Comparison of ENCODE assay signal across 2 cellular contexts in the genomic region with DNA sequence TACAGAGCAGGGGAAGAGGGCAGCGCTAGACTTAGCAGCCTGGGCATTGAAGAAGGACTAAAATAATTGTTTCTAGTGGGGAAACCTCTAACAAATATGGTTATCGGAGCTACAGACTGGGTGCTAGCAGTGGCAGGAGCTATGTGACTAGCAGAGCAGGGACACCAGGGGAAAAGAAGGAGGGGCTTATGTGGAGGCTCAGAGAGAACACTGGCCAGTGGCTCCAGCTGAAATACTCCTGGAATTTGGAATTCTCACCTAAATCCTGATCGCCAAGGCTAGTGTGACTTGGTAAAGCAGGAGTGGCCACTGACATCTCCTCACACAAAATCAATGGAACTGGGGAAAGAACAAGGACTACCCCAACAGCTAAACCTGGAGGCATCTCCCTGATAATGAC.
TF ChIP-seq lines count a peak whose summit lies in the region.

No MANE protein-coding gene starts in this region.

TF ChIP-seq in A549, 52 proteins besides CTCF, POLR2A, EP300 and RAD21:
- TF ChIP-seq, protein P1, sequence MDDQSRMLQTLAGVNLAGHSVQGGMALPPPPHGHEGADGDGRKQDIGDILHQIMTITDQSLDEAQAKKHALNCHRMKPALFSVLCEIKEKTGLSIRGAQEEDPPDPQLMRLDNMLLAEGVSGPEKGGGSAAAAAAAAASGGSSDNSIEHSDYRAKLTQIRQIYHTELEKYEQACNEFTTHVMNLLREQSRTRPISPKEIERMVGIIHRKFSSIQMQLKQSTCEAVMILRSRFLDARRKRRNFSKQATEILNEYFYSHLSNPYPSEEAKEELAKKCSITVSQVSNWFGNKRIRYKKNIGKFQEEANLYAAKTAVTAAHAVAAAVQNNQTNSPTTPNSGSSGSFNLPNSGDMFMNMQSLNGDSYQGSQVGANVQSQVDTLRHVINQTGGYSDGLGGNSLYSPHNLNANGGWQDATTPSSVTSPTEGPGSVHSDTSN (IDR thresholded peaks at IDR 0.05): no peak
- TF ChIP-seq NFE2L2 (conservative IDR thresholded peaks at IDR 0.05; ENCODE audit: low read length) (no peak), KDM5A (IDR thresholded peaks at IDR 0.05) (no peak), FOXS1 (CRISPR knock-in tag; IDR thresholded peaks at IDR 0.05) (no peak), SREBF2 (IDR thresholded peaks at IDR 0.05) (no peak)

TF ChIP-seq in GM12878, 131 proteins besides CTCF, POLR2A, EP300 and RAD21 (continued from another document):
- TF ChIP-seq, protein P2, sequence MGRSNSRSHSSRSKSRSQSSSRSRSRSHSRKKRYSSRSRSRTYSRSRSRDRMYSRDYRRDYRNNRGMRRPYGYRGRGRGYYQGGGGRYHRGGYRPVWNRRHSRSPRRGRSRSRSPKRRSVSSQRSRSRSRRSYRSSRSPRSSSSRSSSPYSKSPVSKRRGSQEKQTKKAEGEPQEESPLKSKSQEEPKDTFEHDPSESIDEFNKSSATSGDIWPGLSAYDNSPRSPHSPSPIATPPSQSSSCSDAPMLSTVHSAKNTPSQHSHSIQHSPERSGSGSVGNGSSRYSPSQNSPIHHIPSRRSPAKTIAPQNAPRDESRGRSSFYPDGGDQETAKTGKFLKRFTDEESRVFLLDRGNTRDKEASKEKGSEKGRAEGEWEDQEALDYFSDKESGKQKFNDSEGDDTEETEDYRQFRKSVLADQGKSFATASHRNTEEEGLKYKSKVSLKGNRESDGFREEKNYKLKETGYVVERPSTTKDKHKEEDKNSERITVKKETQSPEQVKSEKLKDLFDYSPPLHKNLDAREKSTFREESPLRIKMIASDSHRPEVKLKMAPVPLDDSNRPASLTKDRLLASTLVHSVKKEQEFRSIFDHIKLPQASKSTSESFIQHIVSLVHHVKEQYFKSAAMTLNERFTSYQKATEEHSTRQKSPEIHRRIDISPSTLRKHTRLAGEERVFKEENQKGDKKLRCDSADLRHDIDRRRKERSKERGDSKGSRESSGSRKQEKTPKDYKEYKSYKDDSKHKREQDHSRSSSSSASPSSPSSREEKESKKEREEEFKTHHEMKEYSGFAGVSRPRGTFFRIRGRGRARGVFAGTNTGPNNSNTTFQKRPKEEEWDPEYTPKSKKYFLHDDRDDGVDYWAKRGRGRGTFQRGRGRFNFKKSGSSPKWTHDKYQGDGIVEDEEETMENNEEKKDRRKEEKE (IDR thresholded peaks at IDR 0.05): no peak
